8 cellular contexts compared by ENCODE assay signal in genomic region chr3:14123308-14124222, GRCh38. TPM values are rescaled to one million over a fixed set of nuclear protein-coding genes. Genes with fewer than 3 reads are reported as not detected.
DNase-seq lines count a peak whose midpoint lies in the region; ATAC-seq, FAIRE-seq and TF ChIP-seq lines count a peak whose summit lies in the region.

No MANE protein-coding gene starts in this region.

- H3K36me3 ChIP-seq in cardiac muscle cell (no peaks in the 10 kb centered on the region), GM12878 (ENCODE audit: control insufficient read depth in 2 of 2, insufficient read depth in 2 of 2, low read length in 1 of 2) (peaks cover 4 to 17% of the 10 kb centered on the region in 2 experiments; a peak in 3 of 4 replicates), urinary bladder (ENCODE audit: insufficient read depth) (no peaks in the 10 kb centered on the region)

- no peak for FAIRE-seq in GM12878 (lab: Jason Lieb, UNC)

- TF ChIP-seq RAD21 in GM12878 (IDR thresholded peaks at IDR 0.05; ENCODE audit: insufficient read depth, low read depth, low read length) = no peak

- peak overlapping the region; percentile 88 for H3K4me2 ChIP-seq in GM12878 (ENCODE audit: control insufficient read depth, insufficient read depth)

- peaks cover 6% of the 10 kb centered on the region for H3K4me1 ChIP-seq in cardiac muscle cell (ENCODE audit: low read depth)
- peaks cover 8% of the 10 kb centered on the region for H3K4me1 ChIP-seq in GM12878 (ENCODE audit: control insufficient read depth, insufficient read depth, low read length)
- peaks cover 2% of the 10 kb centered on the region for H3K4me1 ChIP-seq in urinary bladder (ENCODE audit: insufficient read depth)

- peak overlapping the region; percentile 73 for H2AFZ ChIP-seq in GM12878 (ENCODE audit: control insufficient read depth, low read depth, low read length)

- CTCF ChIA-PET in GM12878 (lab: Yijun Ruan, JAX) = interaction anchor here (0.5 to 3.0 kb wide), 6 partner anchors 10 to 345 kb away, joined by 3 to 9 read pairs (median 4); partner anchors contain the start of genes LSM3 and XPC

- H3K9me3 ChIP-seq in cardiac muscle cell (ENCODE audit: low read depth) (no peaks in the 10 kb centered on the region), GM12878 (replicated peaks; ENCODE audit: control insufficient read depth, insufficient read depth, low read length) (no peaks in the 10 kb centered on the region)

- no peak for TF ChIP-seq POLR2A in GM12878 (IDR thresholded peaks at IDR 0.05; ENCODE audit: low read depth, low read length)

- no peak for TF ChIP-seq CTCF in cardiac muscle cell (IDR thresholded peaks at IDR 0.05; ENCODE audit: low read depth, low read length)
- no peak; a peak in 1 of 6 replicates for TF ChIP-seq CTCF in GM12878 (IDR thresholded peaks at IDR 0.05 in 2 of 3, conservative IDR thresholded peaks at IDR 0.05 in 1 of 3; ENCODE audit: control insufficient read depth in 2 of 3, extremely low read depth in 1 of 3, insufficient read depth in 1 of 3, low read depth in 3 of 3, low read length in 3 of 3)

- 13% methylated on average over 15 of the region's 15 CpGs for WGBS in GM12878 (ENCODE audit: insufficient coverage, insufficient replicate concordance, low lambda C conversion rate, missing lambda C conversion rate)
- 52% methylated on average over 15 of the region's 15 CpGs for WGBS in urinary bladder

- in situ Hi-C loops in GM12878 (cut with MboI) = no loop called here

- no peaks in the 10 kb centered on the region for H3K27me3 Mint-ChIP-seq in memory B cell

- no peak for TF ChIP-seq EP300 in GM12878 (IDR thresholded peaks at IDR 0.05; ENCODE audit: borderline replicate concordance in 1 of 2, control insufficient read depth in 1 of 2, low read depth in 2 of 2, low read length in 2 of 2)

- no peaks in the 10 kb centered on the region; the same call in 1 of the 2 replicates for H4K20me1 ChIP-seq in GM12878 (ENCODE audit: control insufficient read depth, insufficient read depth)

- peaks cover 47% of the 10 kb centered on the region for H3K4me1 Mint-ChIP-seq in memory B cell

- BruUV-seq in GM12878 (replicated peaks; lab: Mats Ljungman, UMichigan) = TSS peak; percentile 73

- intact Hi-C loops in Right ventricle myocardium superior (cut with DNase I) (no loop called here), GM12878 (cut with micrococcal nuclease; ENCODE audit: unreplicated experiment) (loop anchor here (1.0 to 5.0 kb wide), 2 partner anchors 55 to 226 kb away; partner anchors contain the start of genes LSM3 and XPC), posterior vena cava (cut with DNase I) (loop anchor here (2.0 to 10.0 kb wide), 5 partner anchors 23 to 341 kb away; partner anchors contain the start of genes LSM3 (in 2 of the 2) and XPC (in 2 of the 2))

- DNase-seq in cardiac muscle cell (ENCODE audit: low read depth in 1 of 2, low spot score in 1 of 2) (no peak), Right ventricle myocardium superior (no peak), GM12878 (ENCODE audit: low read depth, low spot score) (no peak), memory B cell (ENCODE audit: low spot score in 2 of 2) (no peak), posterior vena cava (ENCODE audit: low spot score) (no peak), UCSD-AML1 (lab: John Stamatoyannopoulos, UW; ENCODE audit: unreplicated experiment) (no peak), kidney glomerular epithelial cell (lab: John Stamatoyannopoulos, UW) (no peak)

- no peak for ATAC-seq in Right ventricle myocardium superior (ENCODE audit: poor library complexity)
- no peak for ATAC-seq in GM12878
- no peak for ATAC-seq in memory B cell (ENCODE audit: low read depth)

- H3K79me2 ChIP-seq in GM12878 (ENCODE audit: control insufficient read depth, insufficient read depth, low read length) = peaks cover 51% of the 10 kb centered on the region

- H3K4me3 ChIP-seq in cardiac muscle cell = peak overlapping the region; percentile 97
- peak overlapping the region; percentile 93 for H3K4me3 ChIP-seq in GM12878
- H3K4me3 ChIP-seq in urinary bladder (ENCODE audit: low read depth, low read length) = peak overlapping the region; percentile 67

- H3K9me3 Mint-ChIP-seq in memory B cell = no peaks in the 10 kb centered on the region

- SMC1A ChIA-PET in GM12878 (lab: Charles Lee; ENCODE audit: uncharacterized antibody, unreplicated experiment) = interaction anchor here (0.6 to 1.7 kb wide), 6 partner anchors 20 to 80 kb away, joined by 3 to 8 read pairs (median 4); partner anchors contain the start of genes LSM3 and XPC

- peaks cover 20% of the 10 kb centered on the region for H3K36me3 Mint-ChIP-seq in memory B cell

- RAD21 ChIA-PET in GM12878 (lab: Charles Lee; ENCODE audit: unreplicated experiment) = interaction anchor here (1.9 to 3.6 kb wide), 3 partner anchors 21 to 227 kb away, joined by 8 to 27 read pairs (median 11); partner anchors contain the start of genes LSM3 and XPC

- POLR2A ChIA-PET in GM12878 (lab: Charles Lee) = interaction anchor here (1.4 to 3.6 kb wide), 3 partner anchors 52 to 309 kb away, joined by 3 to 42 read pairs (median 13); partner anchors contain the start of genes LSM3 and XPC

- peak overlapping the region; percentile 95 for H3K27ac Mint-ChIP-seq in memory B cell

- H3K4me3 Mint-ChIP-seq in memory B cell = peak overlapping the region; percentile 95

- peak overlapping the region; percentile 76 for H3K9ac ChIP-seq in GM12878 (ENCODE audit: control insufficient read depth, insufficient read depth, low read length)

- peak overlapping the region; percentile 84 for H3K27ac ChIP-seq in cardiac muscle cell
- H3K27ac ChIP-seq in GM12878 (ENCODE audit: control insufficient read depth, insufficient read depth) = peak overlapping the region; percentile 81
- no peak overlapping the region for H3K27ac ChIP-seq in urinary bladder (ENCODE audit: low read depth)

- H3K27me3 ChIP-seq in cardiac muscle cell (no peaks in the 10 kb centered on the region), GM12878 (replicated peaks in 1 of 2; ENCODE audit: control insufficient read depth in 2 of 2, insufficient read depth in 2 of 2, low read length in 1 of 2) (no peaks in the 10 kb centered on the region)

RNA-seq across cellular contexts. Expression of gene CHCHD4, which starts 1.1 kb away (rescaled TPM):
- 16.0 and 21.6 TPM in 2 replicates for total RNA-seq in cardiac muscle cell
- polyA plus RNA-seq in cardiac muscle cell = 27.8 and 31.0 TPM in 2 replicates
- 35.9 TPM for total RNA-seq in Right ventricle myocardium superior
- 2.3 and 3.3 TPM in 2 replicates for total RNA-seq in GM12878 (2013; cell fraction: nucleolus; rRNA removed)
- 22.4 and 27.0 TPM in 2 replicates for total RNA-seq in GM12878 (2014; rRNA removed)
- total RNA-seq in GM12878 (2014; rRNA removed; fragmentation: Illumina TruSeq; extraction: Trizol) = 24.4 and 24.6 TPM in 2 replicates
- total RNA-seq in GM12878 (2021) = 20.1 and 21.0 TPM in 2 replicates
- polyA plus RNA-seq in GM12878 (2011; ENCODE audit: low read depth) = 6.0 TPM
- polyA plus RNA-seq in GM12878 (2011; rRNA removed) = 22.9 and 28.8 TPM in 2 replicates
- 15.1 and 17.8 TPM in 2 replicates for polyA plus RNA-seq in GM12878 (2011; cell fraction: cytosol; rRNA removed)
- 9.3 and 10.0 TPM in 2 replicates for polyA plus RNA-seq in GM12878 (2011; cell fraction: nucleus; rRNA removed)
- 7.6 and 9.5 TPM in 2 replicates for polyA plus RNA-seq in GM12878 (2012)
- polyA plus RNA-seq in GM12878 (2014; fragmentation: Illumina TruSeq; extraction: Trizol) = 34.9 and 38.4 TPM in 2 replicates
- 10 to 100 TPM; 37.9 to 46.8 TPM for polyA plus RNA-seq in GM12878 (2014; fragmentation: Nextera tagmentation; extraction: Ambion mirVana)
- polyA plus RNA-seq in GM12878 (2014; rRNA removed) = 25.3 and 26.0 TPM in 2 replicates
- polyA plus RNA-seq in GM12878 (2016; fragmentation: Nextera tagmentation; extraction: Ambion mirVana) = 10 to 100 TPM; 31.9 to 36.4 TPM
- polyA minus RNA-seq in GM12878 (2011; rRNA and poly(A)+ RNA removed) = 13.3 and 13.8 TPM in 2 replicates
- 3.6 and 4.5 TPM in 2 replicates for polyA minus RNA-seq in GM12878 (2011; cell fraction: cytosol; rRNA and poly(A)+ RNA removed)
- polyA minus RNA-seq in GM12878 (2011; cell fraction: nucleus; rRNA and poly(A)+ RNA removed) = 2.3 and 3.8 TPM in 2 replicates
- total RNA-seq in urinary bladder = 7.7 TPM
- polyA plus RNA-seq in urinary bladder = 18.2 TPM
- 1 to 10 TPM; 7.9 TPM for total RNA-seq in posterior vena cava

RNA-seq across cellular contexts. Expression of gene TMEM43, which starts 1.3 kb away (rescaled TPM):
- 21.5 and 30.8 TPM in 2 replicates for total RNA-seq in cardiac muscle cell
- 21.7 and 27.4 TPM in 2 replicates for polyA plus RNA-seq in cardiac muscle cell
- total RNA-seq in Right ventricle myocardium superior = 32.1 TPM
- 42.4 and 44.7 TPM in 2 replicates for total RNA-seq in GM12878 (2013; cell fraction: nucleolus; rRNA removed)
- total RNA-seq in GM12878 (2014; rRNA removed) = 23.0 and 25.0 TPM in 2 replicates
- 15.4 and 15.7 TPM in 2 replicates for total RNA-seq in GM12878 (2014; rRNA removed; fragmentation: Illumina TruSeq; extraction: Trizol)
- 18.0 and 18.7 TPM in 2 replicates for total RNA-seq in GM12878 (2021)
- polyA plus RNA-seq in GM12878 (2011; ENCODE audit: low read depth) = 16.0 TPM
- polyA plus RNA-seq in GM12878 (2011; rRNA removed) = 29.9 and 33.0 TPM in 2 replicates
- 32.7 and 35.3 TPM in 2 replicates for polyA plus RNA-seq in GM12878 (2011; cell fraction: cytosol; rRNA removed)
- 51.6 and 60.7 TPM in 2 replicates for polyA plus RNA-seq in GM12878 (2011; cell fraction: nucleus; rRNA removed)
- polyA plus RNA-seq in GM12878 (2012) = 20.2 and 24.7 TPM in 2 replicates
- polyA plus RNA-seq in GM12878 (2014; fragmentation: Illumina TruSeq; extraction: Trizol) = 16.9 and 17.5 TPM in 2 replicates
- 1 to 10 TPM; 7.2 to 7.6 TPM for polyA plus RNA-seq in GM12878 (2014; fragmentation: Nextera tagmentation; extraction: Ambion mirVana)
- polyA plus RNA-seq in GM12878 (2014; rRNA removed) = 17.1 and 18.3 TPM in 2 replicates
- 10 to 100 TPM; 22.3 to 24.4 TPM for polyA plus RNA-seq in GM12878 (2016; fragmentation: Nextera tagmentation; extraction: Ambion mirVana)
- polyA minus RNA-seq in GM12878 (2011; rRNA and poly(A)+ RNA removed) = 25.4 and 32.7 TPM in 2 replicates
- polyA minus RNA-seq in GM12878 (2011; cell fraction: cytosol; rRNA and poly(A)+ RNA removed) = 9.8 and 12.2 TPM in 2 replicates
- 8.2 and 12.2 TPM in 2 replicates for polyA minus RNA-seq in GM12878 (2011; cell fraction: nucleus; rRNA and poly(A)+ RNA removed)
- total RNA-seq in urinary bladder = 84.1 TPM
- polyA plus RNA-seq in urinary bladder = 106 TPM
- total RNA-seq in posterior vena cava = 100 to 1,000 TPM; 107 to 115 TPM

RNA-seq across cellular contexts. Expression of gene XPC, which starts 54.8 kb away (rescaled TPM):
- total RNA-seq in cardiac muscle cell = 29.0 and 37.7 TPM in 2 replicates
- polyA plus RNA-seq in cardiac muscle cell = 26.6 and 38.8 TPM in 2 replicates
- total RNA-seq in Right ventricle myocardium superior = 7.7 TPM
- 61.0 and 69.0 TPM in 2 replicates for total RNA-seq in GM12878 (2013; cell fraction: nucleolus; rRNA removed)
- total RNA-seq in GM12878 (2014; rRNA removed) = 30.2 and 32.9 TPM in 2 replicates
- 27.9 and 29.5 TPM in 2 replicates for total RNA-seq in GM12878 (2014; rRNA removed; fragmentation: Illumina TruSeq; extraction: Trizol)
- 32.9 and 35.1 TPM in 2 replicates for total RNA-seq in GM12878 (2021)
- 20.3 TPM for polyA plus RNA-seq in GM12878 (2011; ENCODE audit: low read depth)
- polyA plus RNA-seq in GM12878 (2011; rRNA removed) = 19.2 and 27.7 TPM in 2 replicates
- 19.1 and 21.0 TPM in 2 replicates for polyA plus RNA-seq in GM12878 (2011; cell fraction: cytosol; rRNA removed)
- polyA plus RNA-seq in GM12878 (2011; cell fraction: nucleus; rRNA removed) = 80.0 and 91.2 TPM in 2 replicates
- 23.5 and 29.0 TPM in 2 replicates for polyA plus RNA-seq in GM12878 (2012)
- polyA plus RNA-seq in GM12878 (2014; fragmentation: Illumina TruSeq; extraction: Trizol) = 31.5 and 36.3 TPM in 2 replicates
- polyA plus RNA-seq in GM12878 (2014; fragmentation: Nextera tagmentation; extraction: Ambion mirVana) = 1 to 10 TPM; 4.0 to 6.1 TPM
- 25.8 and 28.1 TPM in 2 replicates for polyA plus RNA-seq in GM12878 (2014; rRNA removed)
- 10 to 100 TPM; 45.7 to 48.3 TPM for polyA plus RNA-seq in GM12878 (2016; fragmentation: Nextera tagmentation; extraction: Ambion mirVana)
- polyA minus RNA-seq in GM12878 (2011; rRNA and poly(A)+ RNA removed) = 30.3 and 31.2 TPM in 2 replicates
- polyA minus RNA-seq in GM12878 (2011; cell fraction: cytosol; rRNA and poly(A)+ RNA removed) = 12.4 and 13.0 TPM in 2 replicates
- 33.9 and 45.0 TPM in 2 replicates for polyA minus RNA-seq in GM12878 (2011; cell fraction: nucleus; rRNA and poly(A)+ RNA removed)
- total RNA-seq in urinary bladder = 25.8 TPM
- 27.3 TPM for polyA plus RNA-seq in urinary bladder
- 10 to 100 TPM; 19.8 to 24.0 TPM for total RNA-seq in posterior vena cava

RNA-seq across cellular contexts. Expression of gene LSM3, which starts 55.1 kb away (rescaled TPM):
- total RNA-seq in cardiac muscle cell = 5.9 and 11.2 TPM in 2 replicates
- polyA plus RNA-seq in cardiac muscle cell = 27.2 and 32.2 TPM in 2 replicates
- 16.8 TPM for total RNA-seq in Right ventricle myocardium superior
- total RNA-seq in GM12878 (2013; cell fraction: nucleolus; rRNA removed) = 7.5 and 7.9 TPM in 2 replicates
- 15.5 and 17.1 TPM in 2 replicates for total RNA-seq in GM12878 (2014; rRNA removed)
- 26.8 and 30.5 TPM in 2 replicates for total RNA-seq in GM12878 (2014; rRNA removed; fragmentation: Illumina TruSeq; extraction: Trizol)
- 16.0 and 18.3 TPM in 2 replicates for total RNA-seq in GM12878 (2021)
- polyA plus RNA-seq in GM12878 (2011; ENCODE audit: low read depth) = 10.9 TPM
- 25.2 and 44.6 TPM in 2 replicates for polyA plus RNA-seq in GM12878 (2011; rRNA removed)
- 5.2 and 5.9 TPM in 2 replicates for polyA plus RNA-seq in GM12878 (2011; cell fraction: cytosol; rRNA removed)
- polyA plus RNA-seq in GM12878 (2011; cell fraction: nucleus; rRNA removed) = 5.4 and 6.0 TPM in 2 replicates
- 17.9 and 22.1 TPM in 2 replicates for polyA plus RNA-seq in GM12878 (2012)
- polyA plus RNA-seq in GM12878 (2014; fragmentation: Illumina TruSeq; extraction: Trizol) = 27.8 and 33.8 TPM in 2 replicates
- polyA plus RNA-seq in GM12878 (2014; fragmentation: Nextera tagmentation; extraction: Ambion mirVana) = 100 to 1,000 TPM in 1 of 2 experiments, 10 to 100 TPM in 1; 98.1 to 111 TPM
- 20.0 and 23.9 TPM in 2 replicates for polyA plus RNA-seq in GM12878 (2014; rRNA removed)
- polyA plus RNA-seq in GM12878 (2016; fragmentation: Nextera tagmentation; extraction: Ambion mirVana) = 10 to 100 TPM; 79.6 to 85.3 TPM
- polyA minus RNA-seq in GM12878 (2011; rRNA and poly(A)+ RNA removed) = 2.9 and 3.2 TPM in 2 replicates
- polyA minus RNA-seq in GM12878 (2011; cell fraction: cytosol; rRNA and poly(A)+ RNA removed) = 1.8 and 2.1 TPM in 2 replicates
- 2.7 and 5.9 TPM in 2 replicates for polyA minus RNA-seq in GM12878 (2011; cell fraction: nucleus; rRNA and poly(A)+ RNA removed)
- 12.2 TPM for total RNA-seq in urinary bladder
- 13.0 TPM for polyA plus RNA-seq in urinary bladder
- total RNA-seq in posterior vena cava = 10 to 100 TPM in 1 of 2 donors, 1 to 10 TPM in 1; 9.3 to 10.2 TPM
